ENCODE assay signal across 24 cellular contexts in genomic region chr9:23665051-23665450, GRCh38.
"Had no signal": no experiment of that assay in that cellular context is flagged by ENCODE, and none has a peak within 500 bp of the region (broad histone marks: within the 10 kb centered on the region; RNA-seq: fewer than 3 reads in every experiment).

No MANE protein-coding gene starts in this region.

- H3K4me1 Mint-ChIP-seq: stimulated activated naive B cell treated with anti-CD40 and anti-IgM and Interleukin-4, amounts not matched to agents 10 μg/mL and 1 μg/mL and 100 μg/mL, for 72 hours had no signal

- H3K9ac ChIP-seq: parathyroid adenoma had no signal

- DNase-seq: dermis blood vessel endothelial cell; effector memory CD4-positive, alpha-beta T cell; foreskin fibroblast; gastrocnemius medialis; head of caudate nucleus; mesenchymal stem cell; midbrain; naive thymus-derived CD4-positive, alpha-beta T cell; right lobe of liver; small intestine; stimulated activated CD4-positive, alpha-beta T cell treated with anti-CD3 and anti-CD28 coated beads, Interleukin-15, amount 100 ng/mL, for 24 hours; stimulated activated CD4-positive, alpha-beta T cell treated with anti-CD3 and anti-CD28 coated beads, Interleukin-2, amount 100 ng/mL, for 48 hours; stimulated activated naive B cell treated with anti-CD40 and anti-IgM and Interleukin-4, amounts not matched to agents 10 μg/mL and 1 μg/mL and 100 μg/mL, for 72 hours; upper lobe of left lung had no signal

- H3K27me3 Mint-ChIP-seq: naive thymus-derived CD4-positive, alpha-beta T cell; progenitor cell of endocrine pancreas; stimulated activated naive B cell treated with anti-CD40 and anti-IgM and Interleukin-4, amounts not matched to agents 10 μg/mL and 1 μg/mL and 100 μg/mL, for 72 hours; stimulated activated naive CD8-positive, alpha-beta T cell treated with anti-CD3 and anti-CD28 coated beads, Interleukin-15, Interleukin-2, amounts not matched to agents 100 ng/mL and 50 ng/mL, for 24 hours had no signal

- H3K4me3 ChIP-seq: coronary artery, gastrocnemius medialis, right lobe of liver, thoracic aorta, tibial nerve, upper lobe of left lung had no signal

- H3K36me3 ChIP-seq: gastrocnemius medialis, neutrophil, right lobe of liver, thoracic aorta, tibial nerve, upper lobe of left lung had no signal

- H3K27me3 ChIP-seq: gastrocnemius medialis, neutrophil, right lobe of liver, tibial nerve, upper lobe of left lung had no signal

- H3K27ac ChIP-seq: coronary artery, gastrocnemius medialis, neutrophil, parathyroid adenoma, right lobe of liver, thoracic aorta, tibial nerve, upper lobe of left lung had no signal

- H3K36me3 Mint-ChIP-seq: stimulated activated naive B cell treated with anti-CD40 and anti-IgM and Interleukin-4, amounts not matched to agents 10 μg/mL and 1 μg/mL and 100 μg/mL, for 72 hours had no signal

- H3K79me2 ChIP-seq: parathyroid adenoma had no signal

- H2AFZ ChIP-seq: parathyroid adenoma had no signal

- H3K4me3 Mint-ChIP-seq: naive thymus-derived CD4-positive, alpha-beta T cell; nephron; stimulated activated naive B cell treated with anti-CD40 and anti-IgM and Interleukin-4, amounts not matched to agents 10 μg/mL and 1 μg/mL and 100 μg/mL, for 72 hours; stimulated activated naive CD8-positive, alpha-beta T cell treated with anti-CD3 and anti-CD28 coated beads, Interleukin-15, Interleukin-2, amounts not matched to agents 100 ng/mL and 50 ng/mL, for 24 hours had no signal

- H3K9me3 Mint-ChIP-seq: nephron had no signal

- H3K9me3 ChIP-seq: gastrocnemius medialis, neutrophil, right lobe of liver, thoracic aorta, tibial nerve, upper lobe of left lung had no signal

- H3K4me1 ChIP-seq: gastrocnemius medialis, parathyroid adenoma, tibial nerve, upper lobe of left lung had no signal

- FAIRE-seq: keratinocyte, small intestine, urothelium cell line had no signal

- ATAC-seq: gastrocnemius medialis; naive thymus-derived CD4-positive, alpha-beta T cell; stimulated activated naive B cell treated with anti-CD40 and anti-IgM and Interleukin-4, amounts not matched to agents 10 μg/mL and 1 μg/mL and 100 μg/mL, for 72 hours had no signal

- H3K27ac Mint-ChIP-seq: naive thymus-derived CD4-positive, alpha-beta T cell; nephron; progenitor cell of endocrine pancreas; stimulated activated naive B cell treated with anti-CD40 and anti-IgM and Interleukin-4, amounts not matched to agents 10 μg/mL and 1 μg/mL and 100 μg/mL, for 72 hours; stimulated activated naive CD8-positive, alpha-beta T cell treated with anti-CD3 and anti-CD28 coated beads, Interleukin-15, Interleukin-2, amounts not matched to agents 100 ng/mL and 50 ng/mL, for 24 hours had no signal
